Comparison of ENCODE assay signal across 15 cellular contexts in genomic region chr11:111672949-111673348, GRCh38.
DNase-seq lines count a peak whose midpoint lies in the region; ATAC-seq and TF ChIP-seq lines count a peak whose summit lies in the region.
"Had no signal": no experiment of that assay in that cellular context is flagged by ENCODE, and none has a peak within 500 bp of the region (broad histone marks: within the 10 kb centered on the region; RNA-seq: fewer than 3 reads in every experiment).

No MANE protein-coding gene starts in this region.

- no peaks in the 10 kb centered on the region for H3K36me3 ChIP-seq in KMS-11 (ENCODE audit: insufficient read depth)
- H3K36me3 ChIP-seq: HAP-1 had no signal

- peak overlapping the region; percentile 31; the same call in 1 of the 2 replicates for H3K27ac ChIP-seq in KMS-11

- H3K79me2 ChIP-seq in KMS-11 (ENCODE audit: insufficient read depth, low read depth) = no peaks in the 10 kb centered on the region

- H3K4me1 Mint-ChIP-seq in activated CD8-positive, alpha-beta memory T cell treated with anti-CD3 and anti-CD28 coated beads, Interleukin-2, amount 10 ng/mL, durations not matched to agents 7 days and 5 days = peaks cover 12% of the 10 kb centered on the region
- H3K4me1 Mint-ChIP-seq in activated CD4-positive, alpha-beta memory T cell treated with anti-CD3 and anti-CD28 coated beads, Interleukin-2, amount 10 ng/mL, durations not matched to agents 7 days and 5 days = peaks cover 16% of the 10 kb centered on the region
- peaks cover 6% of the 10 kb centered on the region for H3K4me1 Mint-ChIP-seq in stimulated activated naive CD8-positive, alpha-beta T cell treated with anti-CD3 and anti-CD28 coated beads, Interleukin-15, amount 100 ng/mL, for 72 hours
- H3K4me1 Mint-ChIP-seq: B cell had no signal

- no peak overlapping the region for H2AFZ ChIP-seq in KMS-11 (ENCODE audit: low read depth)

- peak; percentile 58 for ATAC-seq in activated CD8-positive, alpha-beta memory T cell treated with anti-CD3 and anti-CD28 coated beads, Interleukin-2, amount 10 ng/mL, durations not matched to agents 7 days and 5 days
- ATAC-seq in stimulated activated naive CD8-positive, alpha-beta T cell treated with anti-CD3 and anti-CD28 coated beads, Interleukin-15, amount 100 ng/mL, for 72 hours = peak; percentile 69

- H3K4me3 Mint-ChIP-seq in activated CD8-positive, alpha-beta memory T cell treated with anti-CD3 and anti-CD28 coated beads, Interleukin-2, amount 10 ng/mL, durations not matched to agents 7 days and 5 days = no peak overlapping the region
- H3K4me3 Mint-ChIP-seq in activated CD4-positive, alpha-beta memory T cell treated with anti-CD3 and anti-CD28 coated beads, Interleukin-2, amount 10 ng/mL, durations not matched to agents 7 days and 5 days = no peak overlapping the region
- no peak overlapping the region for H3K4me3 Mint-ChIP-seq in stimulated activated naive CD8-positive, alpha-beta T cell treated with anti-CD3 and anti-CD28 coated beads, Interleukin-15, amount 100 ng/mL, for 72 hours
- H3K4me3 Mint-ChIP-seq: B cell; CD4-positive, alpha-beta T cell had no signal

- peak overlapping the region; percentile 25 for H3K27ac Mint-ChIP-seq in activated CD8-positive, alpha-beta memory T cell treated with anti-CD3 and anti-CD28 coated beads, Interleukin-2, amount 10 ng/mL, durations not matched to agents 7 days and 5 days
- H3K27ac Mint-ChIP-seq in activated CD4-positive, alpha-beta memory T cell treated with anti-CD3 and anti-CD28 coated beads, Interleukin-2, amount 10 ng/mL, durations not matched to agents 7 days and 5 days = peak overlapping the region; percentile 30
- H3K27ac Mint-ChIP-seq in stimulated activated naive CD8-positive, alpha-beta T cell treated with anti-CD3 and anti-CD28 coated beads, Interleukin-15, amount 100 ng/mL, for 72 hours = no peak overlapping the region
- H3K27ac Mint-ChIP-seq: B cell; CD4-positive, alpha-beta T cell had no signal

- POLR2A ChIA-PET in activated CD4-positive, alpha-beta memory T cell treated with anti-CD3 and anti-CD28 coated beads, Interleukin-2, amount 10 ng/mL, durations not matched to agents 7 days and 5 days (lab: Charles Lee) = no interaction called here

- H3K27me3 Mint-ChIP-seq in activated CD8-positive, alpha-beta memory T cell treated with anti-CD3 and anti-CD28 coated beads, Interleukin-2, amount 10 ng/mL, durations not matched to agents 7 days and 5 days = no peaks in the 10 kb centered on the region
- H3K27me3 Mint-ChIP-seq in activated CD4-positive, alpha-beta memory T cell treated with anti-CD3 and anti-CD28 coated beads, Interleukin-2, amount 10 ng/mL, durations not matched to agents 7 days and 5 days = no peaks in the 10 kb centered on the region
- no peaks in the 10 kb centered on the region for H3K27me3 Mint-ChIP-seq in stimulated activated naive CD8-positive, alpha-beta T cell treated with anti-CD3 and anti-CD28 coated beads, Interleukin-15, amount 100 ng/mL, for 72 hours
- H3K27me3 Mint-ChIP-seq: B cell; CD4-positive, alpha-beta T cell had no signal

- no peaks in the 10 kb centered on the region for H3K9me3 Mint-ChIP-seq in activated CD8-positive, alpha-beta memory T cell treated with anti-CD3 and anti-CD28 coated beads, Interleukin-2, amount 10 ng/mL, durations not matched to agents 7 days and 5 days (ENCODE audit: low read depth)
- no peaks in the 10 kb centered on the region for H3K9me3 Mint-ChIP-seq in activated CD4-positive, alpha-beta memory T cell treated with anti-CD3 and anti-CD28 coated beads, Interleukin-2, amount 10 ng/mL, durations not matched to agents 7 days and 5 days
- H3K9me3 Mint-ChIP-seq in stimulated activated naive CD8-positive, alpha-beta T cell treated with anti-CD3 and anti-CD28 coated beads, Interleukin-15, amount 100 ng/mL, for 72 hours = no peaks in the 10 kb centered on the region
- H3K9me3 Mint-ChIP-seq: CD4-positive, alpha-beta T cell had no signal

- no peaks in the 10 kb centered on the region for H4K20me1 ChIP-seq in KMS-11 (ENCODE audit: insufficient read depth)

- CTCF ChIA-PET in activated CD8-positive, alpha-beta memory T cell treated with anti-CD3 and anti-CD28 coated beads, Interleukin-2, amount 10 ng/mL, durations not matched to agents 7 days and 5 days (lab: Charles Lee) = interaction anchor here (1.4 kb wide), 1 partner anchor 69 kb away, joined by 4 read pairs; no protein-coding TSS in a partner anchor
- CTCF ChIA-PET in activated CD4-positive, alpha-beta memory T cell treated with anti-CD3 and anti-CD28 coated beads, Interleukin-2, amount 10 ng/mL, durations not matched to agents 7 days and 5 days (lab: Charles Lee) = no interaction called here

- H3K4me1 ChIP-seq in KMS-11 (ENCODE audit: low read depth, poor library complexity, severe bottlenecking) = peaks cover 26% of the 10 kb centered on the region

- no peaks in the 10 kb centered on the region for H3K27me3 ChIP-seq in KMS-11 (ENCODE audit: insufficient read depth, low read depth)

- no peak for TF ChIP-seq CTCF in KMS-11 (conservative IDR thresholded peaks at IDR 0.05; ENCODE audit: low read depth, low read length)

- no peak overlapping the region for H3K4me3 ChIP-seq in KMS-11 (IDR thresholded peaks at IDR 0.05; ENCODE audit: insufficient read depth, low read depth, low read length)
- H3K4me3 ChIP-seq: HAP-1 had no signal

- peaks cover 24% of the 10 kb centered on the region for H3K36me3 Mint-ChIP-seq in activated CD8-positive, alpha-beta memory T cell treated with anti-CD3 and anti-CD28 coated beads, Interleukin-2, amount 10 ng/mL, durations not matched to agents 7 days and 5 days
- peaks cover 16% of the 10 kb centered on the region for H3K36me3 Mint-ChIP-seq in activated CD4-positive, alpha-beta memory T cell treated with anti-CD3 and anti-CD28 coated beads, Interleukin-2, amount 10 ng/mL, durations not matched to agents 7 days and 5 days (ENCODE audit: low read depth)

- no peak for DNase-seq in activated CD8-positive, alpha-beta memory T cell treated with anti-CD3 and anti-CD28 coated beads, Interleukin-2, amount 10 ng/mL, durations not matched to agents 7 days and 5 days
- DNase-seq in activated CD8-positive, alpha-beta memory T cell treated with anti-CD3 and anti-CD28 coated beads, Interleukin-2, amount 50 U/mL, for 48 hours = no peak
- DNase-seq in activated CD4-positive, alpha-beta memory T cell treated with anti-CD3 and anti-CD28 coated beads, Interleukin-2, amount 10 ng/mL, durations not matched to agents 7 days and 5 days = no peak
- DNase-seq in stimulated activated naive CD8-positive, alpha-beta T cell treated with anti-CD3 and anti-CD28 coated beads, Interleukin-15, amount 100 ng/mL, for 72 hours = no peak
- no peak for DNase-seq in medulla oblongata (ENCODE audit: extremely low spot score)
- DNase-seq in activated CD4-positive, CD25-positive, alpha-beta regulatory T cell treated with anti-CD3 and anti-CD28 coated beads, Interleukin-2, amount 50 U/mL, for 72 hours = no peak
- DNase-seq: C1 segment of cervical spinal cord; Calu3; CD4-positive, alpha-beta T cell; DMS 273 treated with DMSO at 0.1 percent for 48 hours; DMS79 treated with DMSO at 0.1 percent for 48 hours; EL had no signal

- H3K9ac ChIP-seq in KMS-11 = no peak overlapping the region

- H3K4me2 ChIP-seq in KMS-11 = peak overlapping the region; percentile 54

Comparison
In these comparisons a context has a peak if more than half of its experiments do, and no peak if none do; other contexts are left out.
1. H3K27ac Mint-ChIP-seq: peak in activated CD8-positive, alpha-beta memory T cell treated with anti-CD3 and anti-CD28 coated beads, Interleukin-2, amount 10 ng/mL, durations not matched to agents 7 days and 5 days (single experiment) and activated CD4-positive, alpha-beta memory T cell treated with anti-CD3 and anti-CD28 coated beads, Interleukin-2, amount 10 ng/mL, durations not matched to agents 7 days and 5 days (single experiment); none in stimulated activated naive CD8-positive, alpha-beta T cell treated with anti-CD3 and anti-CD28 coated beads, Interleukin-15, amount 100 ng/mL, for 72 hours (0 of 2).